Comparison of ENCODE assay signal across 2 cellular contexts in genomic region chr19:1645299-1645698, GRCh38.
TF ChIP-seq lines count a peak whose summit lies in the region.

No MANE protein-coding gene starts in this region.

TF ChIP-seq in GM23338, 12 proteins besides CTCF, POLR2A, EP300 and RAD21 (continued from another document):
- TF ChIP-seq ETS1 (IDR thresholded peaks at IDR 0.05) (no peak), POLR2AphosphoS5 (IDR thresholded peaks at IDR 0.05; ENCODE audit: low read depth) (no peak), JUNB (IDR thresholded peaks at IDR 0.05; ENCODE audit: unreplicated experiment) (no peak), EZH2phosphoT487 (IDR thresholded peaks at IDR 0.05; ENCODE audit: unreplicated experiment) (no peak), EZH2 (IDR thresholded peaks at IDR 0.05; ENCODE audit: low read depth, unreplicated experiment) (no peak), NANOG (IDR thresholded peaks at IDR 0.05; ENCODE audit: borderline replicate concordance) (no peak)
TF ChIP-seq in GM23338: peak in this region for 0.

TF ChIP-seq in WTC11, 78 proteins besides CTCF, POLR2A, EP300 and RAD21 (continued from another document):
- TF ChIP-seq AFF4 (CRISPR knock-in tag; IDR thresholded peaks at IDR 0.05; ENCODE audit: borderline replicate concordance), result no peak
- no peak for TF ChIP-seq AR (CRISPR knock-in tag; IDR thresholded peaks at IDR 0.05)
- no peak for TF ChIP-seq IRF2 (CRISPR knock-in tag; IDR thresholded peaks at IDR 0.05; ENCODE audit: borderline replicate concordance, low read depth)
- no peak for TF ChIP-seq ZMAT4 (CRISPR knock-in tag; IDR thresholded peaks at IDR 0.05)
- TF ChIP-seq ESRRA (CRISPR knock-in tag; IDR thresholded peaks at IDR 0.05; ENCODE audit: borderline replicate concordance), result no peak
- no peak for TF ChIP-seq E2F4 (CRISPR knock-in tag; IDR thresholded peaks at IDR 0.05; ENCODE audit: borderline replicate concordance, low read depth)
- no peak for TF ChIP-seq ZSCAN18 (CRISPR knock-in tag; IDR thresholded peaks at IDR 0.05)
- no peak for TF ChIP-seq ZNF232 (CRISPR knock-in tag; IDR thresholded peaks at IDR 0.05)
- TF ChIP-seq CDX4 (CRISPR knock-in tag; IDR thresholded peaks at IDR 0.05; ENCODE audit: borderline replicate concordance), result no peak
- no peak for TF ChIP-seq SP1 (CRISPR knock-in tag; conservative IDR thresholded peaks at IDR 0.05)
- no peak for TF ChIP-seq HMGXB4 (CRISPR knock-in tag; IDR thresholded peaks at IDR 0.05)
- no peak for TF ChIP-seq MLX (CRISPR knock-in tag; IDR thresholded peaks at IDR 0.05)
- no peak for TF ChIP-seq PREB (CRISPR knock-in tag; IDR thresholded peaks at IDR 0.05; ENCODE audit: borderline replicate concordance)
- TF ChIP-seq E2F5 (CRISPR knock-in tag; IDR thresholded peaks at IDR 0.05), result no peak
- no peak for TF ChIP-seq GTF2I (CRISPR knock-in tag; conservative IDR thresholded peaks at IDR 0.05)
